In the genomic region with DNA sequence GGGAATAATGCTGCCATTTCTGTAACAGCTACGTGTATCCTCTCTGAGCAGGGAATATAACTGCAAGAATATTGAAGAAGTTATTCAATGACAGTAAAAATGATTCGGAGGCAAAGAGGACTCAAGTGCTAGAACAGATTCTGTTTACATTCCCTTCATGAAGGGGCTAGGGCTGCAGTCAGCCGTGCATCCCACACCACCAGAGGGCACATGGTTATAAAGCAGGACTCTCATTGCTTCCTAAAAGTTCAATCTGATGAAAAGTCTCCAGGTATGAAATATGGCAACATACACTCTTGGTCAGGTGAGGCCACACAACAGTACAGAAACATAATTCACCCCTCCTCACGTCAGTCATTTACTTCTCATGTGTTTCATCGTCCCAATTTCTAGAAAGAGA, we compare ENCODE assay signal across 12 cellular contexts. TPM values are rescaled to one million over a fixed set of nuclear protein-coding genes. Genes with fewer than 3 reads are reported as not detected.
DNase-seq lines count a peak whose midpoint lies in the region; ATAC-seq and TF ChIP-seq lines count a peak whose summit lies in the region.
"Had no signal": no experiment of that assay in that cellular context is flagged by ENCODE, and none has a peak within 500 bp of the region (broad histone marks: within the 10 kb centered on the region; RNA-seq: fewer than 3 reads in every experiment).

No MANE protein-coding gene starts in this region.

- peaks cover 6% of the 10 kb centered on the region for H3K36me3 ChIP-seq in colonic mucosa

- peaks cover 95% of the 10 kb centered on the region for H3K36me3 Mint-ChIP-seq in activated T-cell treated with anti-CD3 and anti-CD28 coated beads, Interleukin-2, amount 50 U/mL, for 24 hours (ENCODE audit: low read depth)
- H3K36me3 Mint-ChIP-seq in activated T-cell treated with anti-CD3 and anti-CD28 coated beads, Interleukin-2, amount 50 U/mL, for 72 hours (ENCODE audit: insufficient read depth in 2 of 2): peaks cover 6 to 24% of the 10 kb centered on the region in 2 donors

- H3K27me3 Mint-ChIP-seq in activated T-cell treated with anti-CD3 and anti-CD28 coated beads, Interleukin-2, amount 50 U/mL, for 24 hours: no peaks in the 10 kb centered on the region
- H3K27me3 Mint-ChIP-seq in activated T-cell treated with anti-CD3 and anti-CD28 coated beads, Interleukin-2, amount 50 U/mL, for 72 hours (ENCODE audit: low read depth): no peaks in the 10 kb centered on the region
- H3K27me3 Mint-ChIP-seq: activated B cell treated with CpG ODN at 0.5 μM for 24 hours, memory B cell had no signal

- no peak overlapping the region for H3K4me3 ChIP-seq in colonic mucosa
- H3K4me3 ChIP-seq in retinal pigment epithelial cell (ENCODE audit: low read length): no peak overlapping the region

- H3K27me3 ChIP-seq in colonic mucosa: no peaks in the 10 kb centered on the region

- H3K9me3 Mint-ChIP-seq in activated T-cell treated with anti-CD3 and anti-CD28 coated beads, Interleukin-2, amount 50 U/mL, for 24 hours: no peaks in the 10 kb centered on the region
- no peaks in the 10 kb centered on the region for H3K9me3 Mint-ChIP-seq in activated T-cell treated with anti-CD3 and anti-CD28 coated beads, Interleukin-2, amount 50 U/mL, for 72 hours
- H3K9me3 Mint-ChIP-seq: activated B cell treated with CpG ODN at 0.5 μM for 24 hours, memory B cell had no signal

- no peak overlapping the region for H3K9ac ChIP-seq in colonic mucosa (ENCODE audit: low read depth in 2 of 2, low read length in 2 of 2)

- no peak overlapping the region for H3K27ac ChIP-seq in colonic mucosa

- DNase-seq in activated T-cell treated with anti-CD3 and anti-CD28 coated beads, Interleukin-2, amount 50 U/mL, for 24 hours: no peak
- no peak for DNase-seq in activated T-cell treated with anti-CD3 and anti-CD28 coated beads, Interleukin-2, amount 50 U/mL, for 72 hours
- DNase-seq in M059J (ENCODE audit: low read depth) (peak; percentile 22), colonic mucosa (no peak), retinal pigment epithelial cell (ENCODE audit: low read depth) (no peak), GM19240 (ENCODE audit: insufficient read length, low spot score) (no peak), EL (no peak), HK-2 (ENCODE audit: unreplicated experiment) (no peak)
- DNase-seq: activated B cell treated with CpG ODN at 0.5 μM for 24 hours; central memory CD4-positive, alpha-beta T cell; COR-L47 had no signal

- H3K4me1 ChIP-seq in colonic mucosa: no peaks in the 10 kb centered on the region

- H3K27ac Mint-ChIP-seq in activated T-cell treated with anti-CD3 and anti-CD28 coated beads, Interleukin-2, amount 50 U/mL, for 24 hours: peak overlapping the region; percentile 27
- no peak overlapping the region for H3K27ac Mint-ChIP-seq in activated T-cell treated with anti-CD3 and anti-CD28 coated beads, Interleukin-2, amount 50 U/mL, for 72 hours
- H3K27ac Mint-ChIP-seq: activated B cell treated with CpG ODN at 0.5 μM for 24 hours, memory B cell had no signal

- TF ChIP-seq CTCF in colonic mucosa (IDR thresholded peaks at IDR 0.05): peak; percentile 23
- TF ChIP-seq CTCF in retinal pigment epithelial cell (conservative IDR thresholded peaks at IDR 0.05; ENCODE audit: low read depth, low read length): peak; percentile 64

- H3K4me3 Mint-ChIP-seq in activated T-cell treated with anti-CD3 and anti-CD28 coated beads, Interleukin-2, amount 50 U/mL, for 24 hours: no peak overlapping the region
- H3K4me3 Mint-ChIP-seq in activated T-cell treated with anti-CD3 and anti-CD28 coated beads, Interleukin-2, amount 50 U/mL, for 72 hours: no peak overlapping the region
- H3K4me3 Mint-ChIP-seq: activated B cell treated with CpG ODN at 0.5 μM for 24 hours, memory B cell had no signal

- no peak for ATAC-seq in activated T-cell treated with anti-CD3 and anti-CD28 coated beads, Interleukin-2, amount 50 U/mL, for 72 hours (replicated peaks in 1 of 2)

- intact Hi-C loops in colonic mucosa (cut with DNase I): loop anchor here (10.0 kb wide), 1 partner anchor 61 kb away; the partner anchor contains the start of genes ANKRD13A and GIT2

- no peaks in the 10 kb centered on the region for H3K9me3 ChIP-seq in colonic mucosa

- H3K4me1 Mint-ChIP-seq in activated T-cell treated with anti-CD3 and anti-CD28 coated beads, Interleukin-2, amount 50 U/mL, for 24 hours (ENCODE audit: low read depth): no peaks in the 10 kb centered on the region
- H3K4me1 Mint-ChIP-seq in activated T-cell treated with anti-CD3 and anti-CD28 coated beads, Interleukin-2, amount 50 U/mL, for 72 hours (ENCODE audit: low read depth): no peaks in the 10 kb centered on the region
- H3K4me1 Mint-ChIP-seq: activated B cell treated with CpG ODN at 0.5 μM for 24 hours, memory B cell had no signal

RNA-seq across cellular contexts. Expression of gene TCHP, which starts 34.0 kb away (rescaled TPM):
- 10 to 100 TPM; 22.5 to 25.1 TPM for total RNA-seq in activated T-cell treated with anti-CD3 and anti-CD28 coated beads, Interleukin-2, amount 50 U/mL, for 72 hours
- total RNA-seq in M059J (2014; rRNA removed; shearing (Covaris generic)): 12.7 and 13.8 TPM in 2 replicates
- total RNA-seq in colonic mucosa: 10 to 100 TPM; 11.4 to 27.0 TPM

RNA-seq across cellular contexts. Expression of gene GLTP, which starts 53.7 kb away (rescaled TPM):
- 10 to 100 TPM; 23.8 to 24.5 TPM for total RNA-seq in activated T-cell treated with anti-CD3 and anti-CD28 coated beads, Interleukin-2, amount 50 U/mL, for 72 hours
- 44.3 and 53.9 TPM in 2 replicates for total RNA-seq in M059J (2014; rRNA removed; shearing (Covaris generic))
- total RNA-seq in colonic mucosa: 10 to 100 TPM; 72.0 to 76.3 TPM
